In the genomic region with DNA sequence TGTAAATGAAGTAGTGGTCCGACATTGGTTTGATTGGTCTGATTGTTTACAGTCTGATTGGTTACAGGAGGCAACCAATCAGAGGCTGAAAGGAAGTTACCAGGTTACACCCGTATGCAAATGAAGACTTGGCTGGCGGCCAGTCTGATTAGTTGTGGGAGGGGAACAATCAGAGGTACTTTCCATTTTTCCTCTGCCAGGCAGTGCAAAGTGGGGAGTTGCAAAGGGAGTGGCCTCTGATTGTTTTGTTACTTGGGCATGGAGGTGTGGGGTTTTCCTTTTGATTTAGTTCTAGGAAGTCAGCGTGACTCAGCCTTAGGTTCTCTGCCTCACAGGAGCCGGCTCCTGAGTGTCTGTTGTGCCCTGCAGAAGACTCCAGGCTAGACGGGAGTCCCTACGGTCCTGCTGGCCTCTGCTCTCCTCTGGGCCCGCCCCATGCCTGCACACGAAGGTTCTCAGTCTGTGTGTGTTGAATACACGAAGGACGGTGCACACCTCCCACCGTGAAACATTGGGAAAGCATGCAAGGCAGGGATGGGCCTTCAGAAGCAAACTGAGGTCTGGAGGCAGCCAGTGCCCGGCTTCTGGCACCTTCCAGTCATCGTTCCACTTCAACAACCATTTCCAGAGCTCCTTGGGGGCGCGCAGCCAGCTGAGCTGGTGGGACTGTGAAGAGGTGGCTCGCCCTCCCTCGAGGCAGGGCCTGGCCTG, we compare ENCODE assay signal across 10 cellular contexts. TPM values are rescaled to one million over a fixed set of nuclear protein-coding genes. Genes with fewer than 3 reads are reported as not detected.
A peak's percentile ranks its signal among the peaks of the same experiment; 100 is the strongest.
DNase-seq lines count a peak whose midpoint lies in the region; ATAC-seq and TF ChIP-seq lines count a peak whose summit lies in the region.
"Had no signal": no experiment of that assay in that cellular context is flagged by ENCODE, and none has a peak within 500 bp of the region (broad histone marks: within the 10 kb centered on the region; RNA-seq: fewer than 3 reads in every experiment).

No MANE protein-coding gene starts in this region.

- no peak overlapping the region for H3K4me3 ChIP-seq in body of pancreas
- H3K4me3 ChIP-seq: vagina had no signal

- WGBS in body of pancreas, 2 donors, result 53 to 72% methylated on average over 7 to 18 of the region's 18 CpGs

- no peaks in the 10 kb centered on the region for H3K9me3 Mint-ChIP-seq in activated CD4-positive, alpha-beta T cell treated with anti-CD3 and anti-CD28 coated beads, Interleukin-2, amount 10 ng/mL, durations not matched to agents 7 days and 5 days

- POLR2A ChIA-PET in activated CD4-positive, alpha-beta T cell treated with anti-CD3 and anti-CD28 coated beads, Interleukin-2, amount 10 ng/mL, durations not matched to agents 7 days and 5 days (lab: Charles Lee), result no interaction called here

- no peaks in the 10 kb centered on the region for H3K9me3 ChIP-seq in body of pancreas
- H3K9me3 ChIP-seq: vagina had no signal

- H3K27ac ChIP-seq in body of pancreas, result no peak overlapping the region
- H3K27ac ChIP-seq: vagina had no signal

- H3K27me3 ChIP-seq in body of pancreas, result no peaks in the 10 kb centered on the region
- H3K27me3 ChIP-seq: vagina had no signal

- TF ChIP-seq POLR2A in body of pancreas (IDR thresholded peaks at IDR 0.05), result no peak

- CTCF ChIA-PET in activated CD4-positive, alpha-beta T cell treated with anti-CD3 and anti-CD28 coated beads, Interleukin-2, amount 10 ng/mL, durations not matched to agents 7 days and 5 days (lab: Charles Lee), result no interaction called here

- H3K36me3 ChIP-seq in body of pancreas (replicated peaks in 1 of 2; ENCODE audit: insufficient read depth in 1 of 2, low read depth in 2 of 2), result no peaks in the 10 kb centered on the region
- H3K36me3 ChIP-seq: vagina had no signal

- DNase-seq in activated CD4-positive, alpha-beta T cell treated with anti-CD3 and anti-CD28 coated beads, Interleukin-2, amount 10 ng/mL, durations not matched to agents 7 days and 5 days, result peak; percentile 8
- no peak for DNase-seq in activated CD4-positive, alpha-beta T cell treated with anti-CD3 and anti-CD28 coated beads for 4 hours
- DNase-seq in NCI-H2196 (lab: John Stamatoyannopoulos, UW; ENCODE audit: unreplicated experiment) (peak; percentile 61), body of pancreas (peak in 3 of 4 donors; percentile 23 to 34 (median 31)), NCI-H2107 (lab: John Stamatoyannopoulos, UW) (no peak)
- DNase-seq in stimulated activated CD8-positive, alpha-beta memory T cell treated with anti-CD3 and anti-CD28 coated beads, Interleukin-4, amount 100 ng/mL, for 48 hours, result peak; percentile 48
- no peak for DNase-seq in stimulated activated naive CD4-positive, alpha-beta T cell (lab: John Stamatoyannopoulos, UW)

- peaks cover 7% of the 10 kb centered on the region for H3K4me1 Mint-ChIP-seq in activated CD4-positive, alpha-beta T cell treated with anti-CD3 and anti-CD28 coated beads, Interleukin-2, amount 10 ng/mL, durations not matched to agents 7 days and 5 days

- intact Hi-C loops in body of pancreas (cut with DNase I), result no loop called here

- no peaks in the 10 kb centered on the region for H3K4me1 ChIP-seq in body of pancreas

- H3K27ac Mint-ChIP-seq in activated CD4-positive, alpha-beta T cell treated with anti-CD3 and anti-CD28 coated beads, Interleukin-2, amount 10 ng/mL, durations not matched to agents 7 days and 5 days, result no peak overlapping the region
- H3K27ac Mint-ChIP-seq: nephron had no signal

- H3K36me3 Mint-ChIP-seq in activated CD4-positive, alpha-beta T cell treated with anti-CD3 and anti-CD28 coated beads, Interleukin-2, amount 10 ng/mL, durations not matched to agents 7 days and 5 days (ENCODE audit: low read depth), result no peaks in the 10 kb centered on the region

- no peak for TF ChIP-seq CTCF in body of pancreas (IDR thresholded peaks at IDR 0.05)

- H3K27me3 Mint-ChIP-seq in activated CD4-positive, alpha-beta T cell treated with anti-CD3 and anti-CD28 coated beads, Interleukin-2, amount 10 ng/mL, durations not matched to agents 7 days and 5 days, result no peaks in the 10 kb centered on the region

- H3K4me3 Mint-ChIP-seq in activated CD4-positive, alpha-beta T cell treated with anti-CD3 and anti-CD28 coated beads, Interleukin-2, amount 10 ng/mL, durations not matched to agents 7 days and 5 days, result no peak overlapping the region
- H3K4me3 Mint-ChIP-seq: nephron had no signal

- ATAC-seq in body of pancreas (peak; percentile 43), GM21515 (IDR thresholded peaks at IDR 0.05; ENCODE audit: unreplicated experiment) (no peak)

RNA-seq across cellular contexts. Expression of a gene that starts 43.0 kb away (rescaled TPM):
- total RNA-seq in activated CD4-positive, alpha-beta T cell treated with anti-CD3 and anti-CD28 coated beads, Interleukin-2, amount 10 ng/mL, durations not matched to agents 7 days and 5 days, result not detected
- total RNA-seq in body of pancreas, result 1 to 10 TPM; 6.3 to 7.8 TPM

Comparison
In these comparisons a context has a peak if more than half of its experiments do, and no peak if none do; other contexts are left out.
1. DNase-seq: peak in activated CD4-positive, alpha-beta T cell treated with anti-CD3 and anti-CD28 coated beads, Interleukin-2, amount 10 ng/mL, durations not matched to agents 7 days and 5 days (single experiment), NCI-H2196 (single experiment), body of pancreas (3 of 4) and stimulated activated CD8-positive, alpha-beta memory T cell treated with anti-CD3 and anti-CD28 coated beads, Interleukin-4, amount 100 ng/mL, for 48 hours (single experiment); none in activated CD4-positive, alpha-beta T cell treated with anti-CD3 and anti-CD28 coated beads for 4 hours (0 of 2), NCI-H2107 (single experiment) and stimulated activated naive CD4-positive, alpha-beta T cell (0 of 6).
2. RNA of a gene that starts 43.0 kb away (total RNA-seq): 6.3 to 7.8 TPM in body of pancreas; not detected in activated CD4-positive, alpha-beta T cell treated with anti-CD3 and anti-CD28 coated beads, Interleukin-2, amount 10 ng/mL, durations not matched to agents 7 days and 5 days; every median in the first group is over 4 times any median in the second.